Comparison of ENCODE assay signal across 11 cellular contexts in the genomic region with DNA sequence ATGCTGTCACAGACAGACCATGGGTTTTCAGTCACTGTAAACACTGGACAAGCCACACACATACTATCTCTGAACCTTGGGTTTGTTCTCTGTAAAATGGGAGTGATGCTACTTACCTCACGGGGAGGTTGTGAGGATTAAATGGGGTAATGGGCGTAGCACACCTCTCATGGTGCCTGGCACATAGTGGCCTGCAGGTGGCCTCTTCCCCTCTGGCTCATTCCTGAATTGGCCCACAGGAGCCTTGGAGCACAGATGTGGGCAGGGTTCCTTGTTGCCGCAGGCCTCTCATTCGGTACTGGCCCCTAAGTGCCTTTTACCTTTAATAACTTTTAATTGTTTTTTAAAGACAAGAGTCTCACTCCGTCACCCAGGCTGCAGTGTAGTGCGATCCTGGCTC. TPM values are rescaled to one million over a fixed set of nuclear protein-coding genes. Genes with fewer than 3 reads are reported as not detected.
DNase-seq lines count a peak whose midpoint lies in the region; ATAC-seq, FAIRE-seq and TF ChIP-seq lines count a peak whose summit lies in the region.
"Had no signal": no experiment of that assay in that cellular context is flagged by ENCODE, and none has a peak within 500 bp of the region (broad histone marks: within the 10 kb centered on the region; RNA-seq: fewer than 3 reads in every experiment).

No MANE protein-coding gene starts in this region.

- TF ChIP-seq EP300 in GM12878 (IDR thresholded peaks at IDR 0.05; ENCODE audit: borderline replicate concordance in 1 of 2, control insufficient read depth in 1 of 2, low read depth in 2 of 2, low read length in 2 of 2) = no peak

- H3K56ac ChIP-seq in IMR-90 (ENCODE audit: extremely low read depth, insufficient read depth, low read length) = no peak overlapping the region

- CTCF ChIA-PET in IMR-90 (lab: Yijun Ruan, JAX) = interaction anchor here (1.2 kb wide), 1 partner anchor 160 kb away, joined by 4 read pairs; no protein-coding TSS in a partner anchor
- CTCF ChIA-PET in GM12878 (lab: Yijun Ruan, JAX) = interaction anchor here (1.0 to 3.4 kb wide), 4 partner anchors 12 to 114 kb away, joined by 3 to 23 read pairs (median 5); partner anchors contain the start of gene MICAL2

- H3K4me3 ChIP-seq in IMR-90 (ENCODE audit: insufficient read depth, low read depth, low read length) = no peak overlapping the region
- H3K4me3 ChIP-seq in GM12878 = no peak overlapping the region
- H3K4me3 ChIP-seq in mucosa of descending colon = no peak overlapping the region

- FAIRE-seq in GM12878 (lab: Jason Lieb, UNC) = no peak

- SMC1A ChIA-PET in GM12878 (lab: Charles Lee; ENCODE audit: uncharacterized antibody, unreplicated experiment) = interaction anchor here (1.1 to 4.9 kb wide), 3 partner anchors 73 to 117 kb away, joined by 3 to 19 read pairs (median 3); no protein-coding TSS in a partner anchor

- dilution Hi-C loops in IMR-90 (cut with HindIII; ENCODE audit: low sequenced_read_pairs, unreplicated experiment) = no loop called here

- TF ChIP-seq POLR2A in IMR-90 (IDR thresholded peaks at IDR 0.05; ENCODE audit: low read depth, low read length) = no peak
- TF ChIP-seq POLR2A in GM12878 (IDR thresholded peaks at IDR 0.05; ENCODE audit: low read depth, low read length) = no peak

- peak overlapping the region; percentile 44; the same call in 1 of the 2 replicates for H4K91ac ChIP-seq in IMR-90 (ENCODE audit: insufficient read depth, low read depth, low read length)

- H3K23ac ChIP-seq in IMR-90 (ENCODE audit: low read depth, low read length) = no peak overlapping the region; the same call in 1 of the 2 replicates

- H4K5ac ChIP-seq in IMR-90 (ENCODE audit: low read depth, low read length) = no peak overlapping the region

- H3K14ac ChIP-seq in IMR-90 (replicated peaks; ENCODE audit: low read depth, low read length) = no peak overlapping the region

- H3K27me3 ChIP-seq in IMR-90 (ENCODE audit: control insufficient read depth, insufficient read depth, low read length) (no peaks in the 10 kb centered on the region), GM12878 (replicated peaks in 1 of 2; ENCODE audit: control insufficient read depth in 2 of 2, insufficient read depth in 2 of 2, low read length in 1 of 2) (no peaks in the 10 kb centered on the region; a peak in 1 of 4 replicates)

- POLR2A ChIA-PET in IMR-90 (lab: Charles Lee; ENCODE audit: unreplicated experiment) = no interaction called here
- POLR2A ChIA-PET in GM12878 (lab: Charles Lee) = no interaction called here

- H3K18ac ChIP-seq in IMR-90 (ENCODE audit: low read depth, low read length) = no peak overlapping the region

- H3K4me2 ChIP-seq in IMR-90 (ENCODE audit: low read depth, low read length) (no peak overlapping the region), GM12878 (ENCODE audit: control insufficient read depth, insufficient read depth) (no peak overlapping the region)

- peak overlapping the region; percentile 8 for H2BK5ac ChIP-seq in IMR-90 (ENCODE audit: low read depth, low read length, poor library complexity, severe bottlenecking)

- TF ChIP-seq RAD21 in IMR-90 (IDR thresholded peaks at IDR 0.05; ENCODE audit: low read length) (peak; percentile 40; the same call in 1 of the 2 replicates), GM12878 (IDR thresholded peaks at IDR 0.05; ENCODE audit: insufficient read depth, low read depth, low read length) (peak; percentile 43; the same call in 1 of the 2 replicates)

- H3K9ac ChIP-seq in IMR-90 (ENCODE audit: low read depth, low read length) (no peak overlapping the region), GM12878 (ENCODE audit: control insufficient read depth, insufficient read depth, low read length) (no peak overlapping the region)
- H3K9ac ChIP-seq: parathyroid adenoma had no signal

- H4K20me1 ChIP-seq in IMR-90 (ENCODE audit: insufficient read depth, low read length) = peaks cover 80% of the 10 kb centered on the region
- H4K20me1 ChIP-seq in GM12878 (ENCODE audit: control insufficient read depth, insufficient read depth) = no peaks in the 10 kb centered on the region

- BruUV-seq in IMR-90 (replicated peaks; lab: Mats Ljungman, UMichigan) (no TSS peak), GM12878 (replicated peaks; lab: Mats Ljungman, UMichigan) (no TSS peak)

- WGBS in IMR-90 (ENCODE audit: extremely low coverage in 2 of 2, insufficient read length in 1 of 2), 2 experiments = no CpG with 5 or more reads among the region's 6 CpGs
- 48% methylated on average over 6 of the region's 6 CpGs for WGBS in GM12878 (ENCODE audit: insufficient coverage, insufficient replicate concordance, low lambda C conversion rate, missing lambda C conversion rate)

- RAD21 ChIA-PET in GM12878 (lab: Charles Lee; ENCODE audit: unreplicated experiment) = interaction anchor here (0.7 to 0.9 kb wide), 2 partner anchors 115 to 159 kb away, joined by 3 to 4 read pairs; no protein-coding TSS in a partner anchor

- no peaks in the 10 kb centered on the region for H3K79me2 ChIP-seq in GM12878 (ENCODE audit: control insufficient read depth, insufficient read depth, low read length)
- H3K79me2 ChIP-seq: parathyroid adenoma had no signal

- H3K4me1 ChIP-seq in IMR-90 (ENCODE audit: control insufficient read depth, insufficient read depth, low read length) = peaks cover 73% of the 10 kb centered on the region
- no peaks in the 10 kb centered on the region; the same call in 1 of the 2 replicates for H3K4me1 ChIP-seq in GM12878 (ENCODE audit: control insufficient read depth, insufficient read depth, low read length)
- peaks cover 30% of the 10 kb centered on the region for H3K4me1 ChIP-seq in mucosa of descending colon (ENCODE audit: low read depth)
- H3K4me1 ChIP-seq: parathyroid adenoma had no signal

- TF ChIP-seq CTCF in IMR-90 (conservative IDR thresholded peaks at IDR 0.05; ENCODE audit: low read depth, low read length) (peak; percentile 36), GM12878 (IDR thresholded peaks at IDR 0.05 in 2 of 3, conservative IDR thresholded peaks at IDR 0.05 in 1 of 3; ENCODE audit: control insufficient read depth in 2 of 3, extremely low read depth in 1 of 3, insufficient read depth in 1 of 3, low read depth in 3 of 3, low read length in 3 of 3) (peak; percentile 26 to 41 (median 35); a peak in 4 of 6 replicates), mucosa of descending colon (IDR thresholded peaks at IDR 0.05) (no peak)

- no peak overlapping the region for H3K27ac ChIP-seq in IMR-90 (ENCODE audit: insufficient read depth, low read length)
- no peak overlapping the region for H3K27ac ChIP-seq in GM12878 (ENCODE audit: control insufficient read depth, insufficient read depth)
- H3K27ac ChIP-seq: parathyroid adenoma had no signal

- H3K36me3 ChIP-seq in IMR-90 (ENCODE audit: control insufficient read depth, insufficient read depth, low read length) (peaks cover 5% of the 10 kb centered on the region), GM12878 (ENCODE audit: control insufficient read depth in 2 of 2, insufficient read depth in 2 of 2, low read length in 1 of 2) (no peaks in the 10 kb centered on the region), mucosa of descending colon (ENCODE audit: low read depth) (no peaks in the 10 kb centered on the region)

- H2AK9ac ChIP-seq in IMR-90 (replicated peaks; ENCODE audit: low read depth, low read length, poor library complexity) = no peak overlapping the region

- H4K8ac ChIP-seq in IMR-90 (ENCODE audit: low read depth in 2 of 2, low read length in 2 of 2) = no peak overlapping the region; a peak in 1 of 4 replicates

- DNase-seq in Daoy (ENCODE audit: low read depth) (peak; percentile 51), IMR-90 (no peak), GM12878 (ENCODE audit: low read depth, low spot score) (no peak), mucosa of descending colon (no peak), NOMO-1 (lab: John Stamatoyannopoulos, UW; ENCODE audit: unreplicated experiment in 2 of 2) (no peak), pons (ENCODE audit: low spot score) (no peak), OCI-M1 (lab: John Stamatoyannopoulos, UW) (no peak)
- DNase-seq: activated CD4-positive, alpha-beta T cell treated with anti-CD3 and anti-CD28 coated beads, Interleukin-2, amount 50 U/mL, for 48 hours; effector CD8-positive, alpha-beta T cell had no signal

- in situ Hi-C loops in IMR-90 (cut with MboI; ENCODE audit: low sequenced_read_pairs) = no loop called here
- in situ Hi-C loops in GM12878 (cut with MboI) = no loop called here

- peak overlapping the region; percentile 46; the same call in 1 of the 2 replicates for H2AK5ac ChIP-seq in IMR-90 (ENCODE audit: low read depth, low read length)

- H3K79me1 ChIP-seq in IMR-90 (ENCODE audit: low read depth in 1 of 2, low read length in 2 of 2) = peaks cover 23 to 92% of the 10 kb centered on the region in 2 experiments

- H3K9me3 ChIP-seq in IMR-90 (ENCODE audit: control insufficient read depth, insufficient read depth, low read length) = no peaks in the 10 kb centered on the region
- no peaks in the 10 kb centered on the region for H3K9me3 ChIP-seq in GM12878 (replicated peaks; ENCODE audit: control insufficient read depth, insufficient read depth, low read length)
- no peaks in the 10 kb centered on the region for H3K9me3 ChIP-seq in mucosa of descending colon

- no peak overlapping the region for H3K4ac ChIP-seq in IMR-90 (ENCODE audit: low read depth, low read length)

- peaks cover 72% of the 10 kb centered on the region for H3K9me1 ChIP-seq in IMR-90 (ENCODE audit: insufficient read depth, low read length)

- no peak overlapping the region for H2BK15ac ChIP-seq in IMR-90 (ENCODE audit: low read depth, low read length)

- peak overlapping the region; percentile 52; the same call in 1 of the 2 replicates for H2BK120ac ChIP-seq in IMR-90 (ENCODE audit: low read depth, low read length)

- ATAC-seq in IMR-90 (ENCODE audit: low read depth) (no peak), GM12878 (peak; percentile 75), mucosa of descending colon (peak; percentile 39), HG02678 (IDR thresholded peaks at IDR 0.05; ENCODE audit: unreplicated experiment) (no peak)

- H2AFZ ChIP-seq in IMR-90 (replicated peaks; ENCODE audit: low read length, poor library complexity) = no peak overlapping the region
- no peak overlapping the region for H2AFZ ChIP-seq in GM12878 (ENCODE audit: control insufficient read depth, low read depth, low read length)
- H2AFZ ChIP-seq: parathyroid adenoma had no signal

- peak overlapping the region; percentile 48; the same call in 1 of the 2 replicates for H2BK20ac ChIP-seq in IMR-90 (ENCODE audit: low read depth, low read length)

- intact Hi-C loops in IMR-90 (cut with micrococcal nuclease) = no loop called here
- intact Hi-C loops in GM12878 (cut with micrococcal nuclease; ENCODE audit: unreplicated experiment) = loop anchor here (2.0 kb wide), 1 partner anchor 115 kb away; no protein-coding TSS in a partner anchor
- intact Hi-C loops in mucosa of descending colon (cut with DNase I, micrococcal nuclease) = no loop called here

RNA-seq across cellular contexts. Expression of gene MICAL2, which starts 11.7 kb away (rescaled TPM):
- 135 and 178 TPM in 2 replicates for total RNA-seq in Daoy (2014; rRNA removed; shearing (Covaris generic))
- total RNA-seq in IMR-90 (2012; rRNA removed) (285 and 336 TPM in 2 replicates), GM12878 (2014; rRNA removed) (2.2 and 3.4 TPM in 2 replicates), GM12878 (2014; rRNA removed; fragmentation: Illumina TruSeq; extraction: Trizol) (2.9 and 3.6 TPM in 2 replicates), GM12878 (2021) (4.9 and 5.6 TPM in 2 replicates), mucosa of descending colon (100 to 1,000 TPM; 263 to 384 (median 312) TPM)
- polyA plus RNA-seq in IMR-90 (2012; rRNA removed) (141 and 170 TPM in 2 replicates), GM12878 (2011; rRNA removed) (1.3 and 1.8 TPM in 2 replicates), GM12878 (2014; fragmentation: Illumina TruSeq; extraction: Trizol) (1.5 and 2.6 TPM in 2 replicates), GM12878 (2014; fragmentation: Nextera tagmentation; extraction: Ambion mirVana) (1 to 10 TPM in 1 of 2 experiments, under 1 TPM in 1; 0.90 to 1.5 TPM), GM12878 (2014; rRNA removed) (2.0 and 2.5 TPM in 2 replicates), GM12878 (2016; fragmentation: Nextera tagmentation; extraction: Ambion mirVana) (1 to 10 TPM; 1.7 to 2.9 TPM)
- 63.9 and 84.9 TPM in 2 replicates for polyA plus RNA-seq in IMR-90 (2012; cell fraction: cytosol; rRNA removed)
- polyA plus RNA-seq in IMR-90 (2012; cell fraction: nucleus; rRNA removed; ENCODE audit: low replicate concordance) = 109 and 162 TPM in 2 replicates
- total RNA-seq in GM12878 (2013; cell fraction: nucleolus; rRNA removed) = 1.7 and 2.6 TPM in 2 replicates
- polyA plus RNA-seq in GM12878 (2011; ENCODE audit: low read depth) = 0.41 TPM
- polyA plus RNA-seq in GM12878 (2011; cell fraction: cytosol; rRNA removed) = 0.69 and 1.3 TPM in 2 replicates
- polyA plus RNA-seq in GM12878 (2011; cell fraction: nucleus; rRNA removed) = 1.3 and 1.9 TPM in 2 replicates
- 0.27 and 0.81 TPM in 2 replicates for polyA plus RNA-seq in GM12878 (2012)
- polyA minus RNA-seq in GM12878 (2011; rRNA and poly(A)+ RNA removed) = 2.8 and 6.8 TPM in 2 replicates
- 1.6 and 1.7 TPM in 2 replicates for polyA minus RNA-seq in GM12878 (2011; cell fraction: cytosol; rRNA and poly(A)+ RNA removed)
- 2.7 and 4.9 TPM in 2 replicates for polyA minus RNA-seq in GM12878 (2011; cell fraction: nucleus; rRNA and poly(A)+ RNA removed)

Comparison
In these comparisons a context has a peak if more than half of its experiments do, and no peak if none do; other contexts are left out.
1. ATAC-seq: peak in GM12878 (single experiment) and mucosa of descending colon (single experiment); none in IMR-90 (single experiment) and HG02678 (single experiment).
2. RNA of gene MICAL2, which starts 11.7 kb away (total RNA-seq): 285 to 336 TPM in IMR-90, 263 to 384 TPM in mucosa of descending colon and 135 to 178 TPM in Daoy; 1.7 to 5.6 TPM in GM12878; every median in the first group is over 10 times any median in the second.